ENCODE assay signal across 18 cellular contexts in genomic region chr7:83148776-83149175, GRCh38. TPM values are rescaled to one million over a fixed set of nuclear protein-coding genes. Genes with fewer than 3 reads are reported as not detected.
DNase-seq lines count a peak whose midpoint lies in the region; ATAC-seq, FAIRE-seq and TF ChIP-seq lines count a peak whose summit lies in the region.
"Had no signal": no experiment of that assay in that cellular context is flagged by ENCODE, and none has a peak within 500 bp of the region (broad histone marks: within the 10 kb centered on the region; RNA-seq: fewer than 3 reads in every experiment).

No MANE protein-coding gene starts in this region.

- ATAC-seq in HG02759 (IDR thresholded peaks at IDR 0.05; ENCODE audit: unreplicated experiment), result no peak
- ATAC-seq in HG02798 (IDR thresholded peaks at IDR 0.05; ENCODE audit: poor library complexity, unreplicated experiment), result no peak
- ATAC-seq: stimulated activated naive B cell treated with anti-CD40 and anti-IgM and Interleukin-4, amounts not matched to agents 10 μg/mL and 1 μg/mL and 100 μg/mL, for 72 hours; T-cell had no signal

- no peak overlapping the region for H2BK15ac ChIP-seq in mesenchymal stem cell (ENCODE audit: low read depth, poor library complexity, severe bottlenecking)

- no peak overlapping the region for H3K23ac ChIP-seq in mesenchymal stem cell (ENCODE audit: low read length in 2 of 2)

- H3K4me2 ChIP-seq in mesenchymal stem cell (ENCODE audit: low read length, poor library complexity, severe bottlenecking), result no peak overlapping the region
- H3K4me2 ChIP-seq: PC-9 had no signal

- 0% methylated on average over 1 of the region's 1 CpG for WGBS in mesenchymal stem cell

- no peaks in the 10 kb centered on the region for H3K79me1 ChIP-seq in mesenchymal stem cell (replicated peaks; ENCODE audit: low read length, poor library complexity, severe bottlenecking)

- no peak for DNase-seq in H54 (ENCODE audit: insufficient read length, low spot score)
- DNase-seq in NOMO-1 (lab: John Stamatoyannopoulos, UW; ENCODE audit: unreplicated experiment in 2 of 2), result peak; percentile 32 to 77
- DNase-seq in bronchial epithelial cell (ENCODE audit: low read depth), result peak; percentile 77
- peak; percentile 23 for DNase-seq in mesenchymal stem cell
- DNase-seq in activated effector memory CD4-positive, alpha-beta T cell treated with anti-CD3 and anti-CD28 coated beads, Interleukin-2, amount 50 U/mL, for 16 hours, result no peak
- no peak for DNase-seq in SKM-1 treated with dmso at 0.1 percent for 144 hours (lab: John Stamatoyannopoulos, UW; ENCODE audit: unreplicated experiment)
- DNase-seq: activated naive CD4-positive, alpha-beta T cell treated with anti-CD3 and anti-CD28 coated beads for 36 hours; AML-193; DMS 273 treated with DMSO at 0.1 percent for 48 hours; NCI-H1105; stimulated activated naive B cell treated with anti-CD40 and anti-IgM and Interleukin-4, amounts not matched to agents 10 μg/mL and 1 μg/mL and 100 μg/mL, for 72 hours; T-cell; upper lobe of left lung had no signal

- H3K4me1 ChIP-seq in mesenchymal stem cell (ENCODE audit: control insufficient read depth, insufficient read depth, low read depth, low read length), result no peaks in the 10 kb centered on the region
- H3K4me1 ChIP-seq: upper lobe of left lung had no signal

- H3K27me3 ChIP-seq in bronchial epithelial cell (ENCODE audit: control insufficient read depth, insufficient read depth, low read length) (no peaks in the 10 kb centered on the region), mesenchymal stem cell (ENCODE audit: control insufficient read depth in 1 of 2, insufficient read depth in 1 of 2, low read length in 2 of 2) (no peaks in the 10 kb centered on the region)
- H3K27me3 ChIP-seq: upper lobe of left lung had no signal

- H2AK5ac ChIP-seq in mesenchymal stem cell (ENCODE audit: low read length, severe bottlenecking), result no peak overlapping the region

- H3K4me3 ChIP-seq in bronchial epithelial cell (ENCODE audit: low read depth, low read length) (no peak overlapping the region), mesenchymal stem cell (ENCODE audit: insufficient read depth in 1 of 2, low read depth in 1 of 2, low read length in 2 of 2) (no peak overlapping the region)
- H3K4me3 ChIP-seq: PC-9, upper lobe of left lung had no signal

- H3K9ac ChIP-seq in mesenchymal stem cell (ENCODE audit: low read length), result no peak overlapping the region

- peak overlapping the region in 1 of 2 experiments; percentile 54 for H3K18ac ChIP-seq in mesenchymal stem cell (ENCODE audit: low read depth in 1 of 2, low read length in 2 of 2)

- H3K27ac ChIP-seq in mesenchymal stem cell (ENCODE audit: low read length, poor library complexity, severe bottlenecking), result no peak overlapping the region
- H3K27ac ChIP-seq: PC-9, upper lobe of left lung had no signal

- H4K91ac ChIP-seq in mesenchymal stem cell (ENCODE audit: low read length), result no peak overlapping the region

- no peak overlapping the region for H2BK120ac ChIP-seq in mesenchymal stem cell (ENCODE audit: low read depth, low read length)

- no peak overlapping the region for H4K8ac ChIP-seq in mesenchymal stem cell (ENCODE audit: low read length)

- H2AFZ ChIP-seq in mesenchymal stem cell (ENCODE audit: low read depth, low read length), result no peak overlapping the region
- H2AFZ ChIP-seq: PC-9 had no signal

- no peak overlapping the region for H3K14ac ChIP-seq in mesenchymal stem cell (ENCODE audit: low read length in 2 of 2)

- H3K4ac ChIP-seq in mesenchymal stem cell (ENCODE audit: low read depth in 1 of 2, low read length in 2 of 2), result no peak overlapping the region

- FAIRE-seq in H54 (lab: Jason Lieb, UNC), result peak; percentile 92
- FAIRE-seq in bronchial epithelial cell (lab: Jason Lieb, UNC), result no peak
- FAIRE-seq: endometrium had no signal

- H3K9me3 ChIP-seq in mesenchymal stem cell (ENCODE audit: control insufficient read depth, low read length), result no peaks in the 10 kb centered on the region
- H3K9me3 ChIP-seq: upper lobe of left lung had no signal

- no peaks in the 10 kb centered on the region for H3K36me3 ChIP-seq in bronchial epithelial cell (ENCODE audit: control insufficient read depth, insufficient read depth, low read length)
- H3K36me3 ChIP-seq in mesenchymal stem cell (ENCODE audit: control insufficient read depth in 1 of 2, insufficient read depth in 2 of 2, low read depth in 1 of 2, low read length in 2 of 2), result no peaks in the 10 kb centered on the region
- H3K36me3 ChIP-seq: upper lobe of left lung had no signal

- H2BK5ac ChIP-seq in mesenchymal stem cell (ENCODE audit: low read depth, low read length, poor library complexity, severe bottlenecking), result no peak overlapping the region

- TF ChIP-seq POLR2A in H54 (IDR thresholded peaks at IDR 0.05; ENCODE audit: low read depth, low read length), result no peak

- peak overlapping the region in 1 of 2 experiments; percentile 39 for H2BK12ac ChIP-seq in mesenchymal stem cell (ENCODE audit: low read length in 2 of 2)

- no peak for TF ChIP-seq CTCF in bronchial epithelial cell (IDR thresholded peaks at IDR 0.05; ENCODE audit: insufficient read depth, low read length, severe bottlenecking)

RNA-seq across cellular contexts. Expression of gene PCLO, which starts 13.9 kb away (rescaled TPM):
- 0.79 and 3.8 TPM in 2 replicates for total RNA-seq in bronchial epithelial cell
- 0.30 TPM for polyA plus RNA-seq in mesenchymal stem cell (2013, experiment 1 of 2)
- polyA plus RNA-seq in mesenchymal stem cell (2013, experiment 2 of 2), result 0.23 TPM
- total RNA-seq: activated naive CD4-positive, alpha-beta T cell treated with anti-CD3 and anti-CD28 coated beads for 36 hours; mononuclear cell had no signal

Comparison
In these comparisons a context has a peak if more than half of its experiments do, and no peak if none do; other contexts are left out.
1. DNase-seq: peak in NOMO-1 (2 of 2), bronchial epithelial cell (single experiment) and mesenchymal stem cell (single experiment); none in H54 (single experiment), activated effector memory CD4-positive, alpha-beta T cell treated with anti-CD3 and anti-CD28 coated beads, Interleukin-2, amount 50 U/mL, for 16 hours (single experiment) and SKM-1 treated with dmso at 0.1 percent for 144 hours (single experiment).